ENCODE assay signal across 9 cellular contexts in genomic region chr1:12178511-12178910, GRCh38. TPM values are rescaled to one million over a fixed set of nuclear protein-coding genes. Genes with fewer than 3 reads are reported as not detected.
DNase-seq lines count a peak whose midpoint lies in the region; ATAC-seq and TF ChIP-seq lines count a peak whose summit lies in the region.
"Had no signal": no experiment of that assay in that cellular context is flagged by ENCODE, and none has a peak within 500 bp of the region (broad histone marks: within the 10 kb centered on the region; RNA-seq: fewer than 3 reads in every experiment).

No MANE protein-coding gene starts in this region.

- peak; percentile 45 for DNase-seq in NCI-H2107 treated with DMSO at 0.1 percent for 48 hours (lab: John Stamatoyannopoulos, UW; ENCODE audit: unreplicated experiment)
- DNase-seq in NCI-H2107 (lab: John Stamatoyannopoulos, UW), result no peak
- DNase-seq in NCI-H510A (lab: John Stamatoyannopoulos, UW), result peak; percentile 32
- DNase-seq in stimulated activated effector memory CD8-positive, alpha-beta T cell treated with anti-CD3 and anti-CD28 coated beads, Interleukin-12 subunit alpha, Interleukin-12 subunit beta, amount 100 ng/mL, for 72 hours (ENCODE audit: low spot score in 2 of 2), result no peak
- DNase-seq in amygdala (lab: John Stamatoyannopoulos, UW), result no peak
- DNase-seq in epidermal melanocyte (ENCODE audit: insufficient read length, low spot score), result no peak
- DNase-seq in GM13977 (ENCODE audit: low spot score), result no peak

- H3K4me1 Mint-ChIP-seq in stimulated activated effector memory CD8-positive, alpha-beta T cell treated with anti-CD3 and anti-CD28 coated beads, Interleukin-12 subunit alpha, Interleukin-12 subunit beta, amount 100 ng/mL, for 72 hours, result peaks cover 95% of the 10 kb centered on the region

- H3K4me3 Mint-ChIP-seq in stimulated activated effector memory CD8-positive, alpha-beta T cell treated with anti-CD3 and anti-CD28 coated beads, Interleukin-12 subunit alpha, Interleukin-12 subunit beta, amount 100 ng/mL, for 72 hours, result peak overlapping the region; percentile 100

- H3K27ac ChIP-seq in esophagus (ENCODE audit: low read depth in 2 of 2, low read length in 1 of 2), result peak overlapping the region; percentile 34 to 36

- TF ChIP-seq CTCF in GM13977 (IDR thresholded peaks at IDR 0.05; ENCODE audit: extremely low read depth, insufficient read depth, missing control alignments), result no peak

- peaks cover 100% of the 10 kb centered on the region for H3K36me3 Mint-ChIP-seq in stimulated activated effector memory CD8-positive, alpha-beta T cell treated with anti-CD3 and anti-CD28 coated beads, Interleukin-12 subunit alpha, Interleukin-12 subunit beta, amount 100 ng/mL, for 72 hours

- ATAC-seq in stimulated activated effector memory CD8-positive, alpha-beta T cell treated with anti-CD3 and anti-CD28 coated beads, Interleukin-12 subunit alpha, Interleukin-12 subunit beta, amount 100 ng/mL, for 72 hours, result peak; percentile 23
- ATAC-seq: sciatic nerve had no signal

- peak overlapping the region; percentile 100 for H3K27ac Mint-ChIP-seq in stimulated activated effector memory CD8-positive, alpha-beta T cell treated with anti-CD3 and anti-CD28 coated beads, Interleukin-12 subunit alpha, Interleukin-12 subunit beta, amount 100 ng/mL, for 72 hours

- H3K9me3 ChIP-seq in esophagus (ENCODE audit: control insufficient read depth in 2 of 2, insufficient read depth in 1 of 2, low read depth in 1 of 2, low read length in 1 of 2), result no peaks in the 10 kb centered on the region

- no peaks in the 10 kb centered on the region for H3K9me3 Mint-ChIP-seq in stimulated activated effector memory CD8-positive, alpha-beta T cell treated with anti-CD3 and anti-CD28 coated beads, Interleukin-12 subunit alpha, Interleukin-12 subunit beta, amount 100 ng/mL, for 72 hours

- H3K27me3 ChIP-seq in esophagus (ENCODE audit: control insufficient read depth in 1 of 2, insufficient read depth in 2 of 2, low read length in 2 of 2), result no peaks in the 10 kb centered on the region

- WGBS in esophagus, 2 donors, result 40 to 41% methylated on average over 11 of the region's 11 CpGs

- in situ Hi-C loops in GM13977 (cut with MboI; ENCODE audit: low pct_unique_long_range_greater_than_20kb, low sequenced_read_pairs, unreplicated experiment), result no loop called here

- H3K4me1 ChIP-seq in esophagus (ENCODE audit: control insufficient read depth in 2 of 2, insufficient read depth in 2 of 2, low read length in 1 of 2), result peaks cover 2 to 4% of the 10 kb centered on the region in 2 donors

- H3K4me3 ChIP-seq in esophagus (ENCODE audit: low read depth in 1 of 2, low read length in 2 of 2), result no peak overlapping the region

- no peaks in the 10 kb centered on the region for H3K36me3 ChIP-seq in esophagus (ENCODE audit: control insufficient read depth in 2 of 2, insufficient read depth in 2 of 2, low read length in 1 of 2)

RNA-seq across cellular contexts. Expression of gene TNFRSF1B, which starts 11.7 kb away (rescaled TPM):
- polyA plus RNA-seq in esophagus, result 1 to 10 TPM; 1.8 to 3.4 TPM

RNA-seq across cellular contexts. Expression of gene VPS13D, which starts 51.3 kb away (rescaled TPM):
- 10 to 100 TPM; 26.3 to 36.9 TPM for polyA plus RNA-seq in esophagus

Comparison
In these comparisons a context has a peak if more than half of its experiments do, and no peak if none do; other contexts are left out.
1. DNase-seq: peak in NCI-H2107 treated with DMSO at 0.1 percent for 48 hours (single experiment) and NCI-H510A (single experiment); none in NCI-H2107 (single experiment), stimulated activated effector memory CD8-positive, alpha-beta T cell treated with anti-CD3 and anti-CD28 coated beads, Interleukin-12 subunit alpha, Interleukin-12 subunit beta, amount 100 ng/mL, for 72 hours (0 of 2), amygdala (0 of 56), epidermal melanocyte (single experiment) and GM13977 (single experiment).